26 cellular contexts compared by ENCODE assay signal in genomic region chr11:114501901-114502300, GRCh38. TPM values are rescaled to one million over a fixed set of nuclear protein-coding genes. Genes with fewer than 3 reads are reported as not detected.
"Had no signal": no experiment of that assay in that cellular context is flagged by ENCODE, and none has a peak within 500 bp of the region (broad histone marks: within the 10 kb centered on the region; RNA-seq: fewer than 3 reads in every experiment).

No MANE protein-coding gene starts in this region.

- H3K36me3 ChIP-seq: gastrocnemius medialis, heart right ventricle, left ventricle myocardium inferior had no signal

- H3K27me3 ChIP-seq: gastrocnemius medialis, heart right ventricle had no signal

- H3K4me3 Mint-ChIP-seq: activated naive CD8-positive, alpha-beta T cell; activated T-helper 1 cell treated with anti-CD3 and anti-CD28 coated beads, Interleukin-12 subunit alpha, Interleukin-12 subunit beta, Interleukin-2, Interleukin-4 antibody, amounts not matched to agents 30 ng/mL and 10 ng/mL and 1 ng/mL, durations not matched to agents 14 hours and 24 hours and 36 hours; effector memory CD8-positive, alpha-beta T cell had no signal

- H3K27ac ChIP-seq: gastrocnemius medialis, heart right ventricle, left ventricle myocardium inferior had no signal

- H3K4me1 ChIP-seq: gastrocnemius medialis, heart right ventricle, left ventricle myocardium inferior had no signal

- H3K4me3 ChIP-seq: gastrocnemius medialis, heart right ventricle, left ventricle myocardium inferior had no signal

- H3K9me3 Mint-ChIP-seq: activated T-helper 1 cell treated with anti-CD3 and anti-CD28 coated beads, Interleukin-12 subunit alpha, Interleukin-12 subunit beta, Interleukin-2, Interleukin-4 antibody, amounts not matched to agents 30 ng/mL and 10 ng/mL and 1 ng/mL, durations not matched to agents 14 hours and 24 hours and 36 hours had no signal

- H3K27ac Mint-ChIP-seq: activated naive CD8-positive, alpha-beta T cell; activated T-helper 1 cell treated with anti-CD3 and anti-CD28 coated beads, Interleukin-12 subunit alpha, Interleukin-12 subunit beta, Interleukin-2, Interleukin-4 antibody, amounts not matched to agents 30 ng/mL and 10 ng/mL and 1 ng/mL, durations not matched to agents 14 hours and 24 hours and 36 hours; effector memory CD8-positive, alpha-beta T cell had no signal

- DNase-seq: activated CD4-positive, alpha-beta T cell treated with anti-CD3 and anti-CD28 coated beads, Interleukin-2, amount 50 U/mL, for 48 hours; activated CD4-positive, CD25-positive, alpha-beta regulatory T cell treated with anti-CD3 and anti-CD28 coated beads, Interleukin-2, amount 50 U/mL, for 72 hours; activated gamma-delta T cell treated with Interleukin-2 at 50 U/mL for 16 hours; amniotic stem cell; caudate nucleus; effector memory CD8-positive, alpha-beta T cell; gastrocnemius medialis; heart right ventricle; left ventricle myocardium inferior; occipital lobe; posterior cingulate gyrus; retina; stimulated activated CD4-positive, alpha-beta T cell treated with anti-CD3 and anti-CD28 coated beads, Interleukin-12 subunit alpha, Interleukin-12 subunit beta, amount 100 ng/mL, for 4 hours; stimulated activated CD4-positive, alpha-beta T cell treated with anti-CD3 and anti-CD28 coated beads, Interleukin-1b, Interleukin-23, amount 100 ng/mL, for 48 hours; stimulated activated CD8-positive, alpha-beta memory T cell treated with anti-CD3 and anti-CD28 coated beads, Interleukin-4, amount 100 ng/mL, for 48 hours; stimulated activated naive CD4-positive, alpha-beta T cell; T-helper 1 cell; T-helper 9 cell had no signal

- ATAC-seq: effector memory CD8-positive, alpha-beta T cell; gastrocnemius medialis; heart right ventricle had no signal

- H3K9me3 ChIP-seq: gastrocnemius medialis had no signal

RNA-seq across cellular contexts. Expression of gene NXPE1, which starts 57.8 kb away (rescaled TPM):
- total RNA-seq: activated T-helper 1 cell treated with anti-CD3 and anti-CD28 coated beads, Interleukin-12 subunit alpha, Interleukin-12 subunit beta, Interleukin-2, Interleukin-4 antibody, amounts not matched to agents 30 ng/mL and 10 ng/mL and 1 ng/mL, durations not matched to agents 14 hours and 24 hours and 36 hours; dermis microvascular lymphatic vessel endothelial cell; heart right ventricle; kidney epithelial cell; left ventricle myocardium inferior; mononuclear cell; occipital lobe; ureter had no signal
- polyA plus RNA-seq: neural cell, thymus had no signal
